Comparison of ENCODE assay signal across 17 cellular contexts in the genomic region with DNA sequence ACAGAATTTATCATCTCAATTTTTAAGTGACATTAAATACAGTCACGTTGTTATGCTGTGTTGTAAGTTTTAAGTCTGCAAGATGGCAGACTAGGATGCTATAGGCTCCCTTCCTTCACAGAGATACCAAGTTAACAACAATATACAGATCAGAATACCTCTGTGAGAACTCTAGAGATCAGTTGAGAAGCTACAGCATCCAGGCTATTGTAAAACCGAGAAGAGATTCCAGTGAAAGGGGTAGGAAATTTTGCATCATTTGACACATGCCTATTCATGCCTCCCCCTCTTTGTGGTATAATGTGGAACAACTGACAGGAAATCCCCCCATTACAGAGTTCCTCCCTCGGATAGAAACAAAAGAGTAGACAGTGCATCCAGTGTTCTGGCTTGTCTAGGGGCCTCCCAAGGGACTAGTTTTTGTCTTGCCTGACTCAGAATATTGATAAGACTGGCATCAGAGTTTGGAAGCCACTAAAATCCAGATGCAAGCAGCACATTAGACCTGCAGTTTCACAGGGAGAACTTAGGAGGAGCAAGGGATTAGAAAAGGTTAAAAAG.
DNase-seq lines count a peak whose midpoint lies in the region; ATAC-seq lines count a peak whose summit lies in the region.
"Had no signal": no experiment of that assay in that cellular context is flagged by ENCODE, and none has a peak within 500 bp of the region (broad histone marks: within the 10 kb centered on the region; RNA-seq: fewer than 3 reads in every experiment).

No MANE protein-coding gene starts in this region.

- H3K36me3 ChIP-seq in neuron (ENCODE audit: insufficient read depth, low read length) = no peaks in the 10 kb centered on the region
- H3K36me3 ChIP-seq: gastroesophageal sphincter, prostate gland had no signal

- no peaks in the 10 kb centered on the region for H3K27me3 ChIP-seq in neuron (ENCODE audit: insufficient read depth, low read length)
- H3K27me3 ChIP-seq: gastroesophageal sphincter had no signal

- peaks cover 11% of the 10 kb centered on the region for H3K4me1 ChIP-seq in neuron (ENCODE audit: insufficient read depth, low read length)
- H3K4me1 ChIP-seq: gastroesophageal sphincter, prostate gland had no signal

- H3K4me3 ChIP-seq in neuron (ENCODE audit: low read length) = peak overlapping the region; percentile 9
- H3K4me3 ChIP-seq: gastroesophageal sphincter, prostate gland, skin epidermis had no signal

- no peak for ATAC-seq in GM19467 (IDR thresholded peaks at IDR 0.05; ENCODE audit: unreplicated experiment)
- ATAC-seq: gastroesophageal sphincter, left cardiac atrium had no signal

- DNase-seq in NCI-H1436 (lab: John Stamatoyannopoulos, UW) = peak; percentile 15
- no peak for DNase-seq in NCI-H1436 treated with DMSO at 0.1 percent for 48 hours (lab: John Stamatoyannopoulos, UW)
- DNase-seq in LHCN-M2 (ENCODE audit: low read depth) = peak; percentile 14
- DNase-seq in SK-MEL-5 (ENCODE audit: low read depth, low spot score) = peak; percentile 96
- no peak for DNase-seq in NCI-H2029 treated with DMSO at 0.1 percent for 48 hours (lab: John Stamatoyannopoulos, UW)
- no peak for DNase-seq in putamen (ENCODE audit: low spot score)
- DNase-seq: activated CD4-positive, alpha-beta T cell treated with anti-CD3 and anti-CD28 coated beads, Interleukin-2, amount 50 U/mL, for 1 hour; activated gamma-delta T cell; amygdala; central memory CD4-positive, alpha-beta T cell; left cardiac atrium; stimulated activated CD4-positive, alpha-beta T cell treated with anti-CD3 and anti-CD28 coated beads, Interleukin-4, amount 100 ng/mL, for 1 hour had no signal

- peak overlapping the region; percentile 65 for H2AFZ ChIP-seq in neuron (ENCODE audit: low read depth, low read length)

- H3K9me3 ChIP-seq in neuron (ENCODE audit: low read length) = no peaks in the 10 kb centered on the region
- H3K9me3 ChIP-seq: gastroesophageal sphincter, prostate gland had no signal

- in situ Hi-C loops in SK-MEL-5 (cut with HindIII; ENCODE audit: low pct_unique_long_range_greater_than_20kb, low sequenced_read_pairs) = no loop called here

Comparison
In these comparisons a context has a peak if more than half of its experiments do, and no peak if none do; other contexts are left out.
1. DNase-seq: peak in NCI-H1436 (single experiment), LHCN-M2 (single experiment) and SK-MEL-5 (single experiment); none in NCI-H1436 treated with DMSO at 0.1 percent for 48 hours (single experiment), NCI-H2029 treated with DMSO at 0.1 percent for 48 hours (single experiment) and putamen (single experiment).